17 cellular contexts compared by ENCODE assay signal in the genomic region with DNA sequence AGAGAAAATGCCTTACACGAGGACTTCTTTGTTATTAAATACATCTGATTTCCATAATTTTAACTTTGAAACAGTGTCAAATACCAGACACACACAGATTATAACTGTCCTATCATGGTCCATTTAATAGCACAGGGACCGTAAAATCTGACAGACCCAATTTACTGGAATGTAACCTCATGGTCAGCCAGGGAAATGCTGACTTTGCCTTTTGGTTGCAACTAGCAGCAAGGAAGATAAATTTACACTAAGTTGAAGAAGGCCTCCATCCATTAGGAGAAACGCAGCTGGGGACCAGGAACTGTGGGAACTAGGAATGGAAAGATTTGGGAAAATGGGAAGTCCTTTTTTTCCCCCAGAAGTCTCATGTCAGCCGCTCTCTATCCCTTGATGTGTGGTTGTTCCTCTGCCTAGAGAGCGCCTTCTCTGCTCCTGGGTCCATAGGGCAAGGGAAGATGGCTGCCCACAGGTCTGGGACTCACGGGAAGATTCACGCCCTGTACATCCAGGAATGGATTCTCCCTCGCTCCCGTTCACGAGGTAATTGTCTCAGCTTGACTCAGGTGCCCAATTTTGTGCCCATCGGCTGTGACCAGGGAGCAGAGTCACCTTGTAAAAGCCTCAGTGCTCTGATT.
"Had no signal": no experiment of that assay in that cellular context is flagged by ENCODE, and none has a peak within 500 bp of the region (broad histone marks: within the 10 kb centered on the region; RNA-seq: fewer than 3 reads in every experiment).

No MANE protein-coding gene starts in this region.

- ATAC-seq: left lobe of liver; natural killer cell; stimulated activated memory B cell treated with anti-CD40 and anti-IgM and Interleukin-4, amounts not matched to agents 10 μg/mL and 1 μg/mL and 100 μg/mL, for 72 hours; stimulated activated naive CD8-positive, alpha-beta T cell treated with anti-CD3 and anti-CD28 coated beads, Interleukin-15, Interleukin-2, amounts not matched to agents 100 U/mL and 50 U/mL, for 24 hours had no signal

- H3K27ac ChIP-seq: dorsolateral prefrontal cortex, prostate gland, right atrium auricular region, sigmoid colon, testis, tibial nerve, upper lobe of left lung had no signal

- H3K4me1 ChIP-seq: prostate gland, right atrium auricular region, sigmoid colon, testis, tibial nerve, upper lobe of left lung had no signal

- DNase-seq: dorsolateral prefrontal cortex; effector CD4-positive, alpha-beta T cell; hypothalamus; natural killer cell; sigmoid colon; stimulated activated CD4-positive, alpha-beta T cell treated with anti-CD3 and anti-CD28 coated beads, Interleukin-2, amount 100 ng/mL, for 24 hours; stimulated activated CD4-positive, alpha-beta T cell treated with anti-CD3 and anti-CD28 coated beads, Interleukin-4, amount 100 ng/mL, for 24 hours; stimulated activated naive CD8-positive, alpha-beta T cell treated with anti-CD3 and anti-CD28 coated beads, Interleukin-15, Interleukin-2, amounts not matched to agents 100 U/mL and 50 U/mL, for 24 hours; substantia nigra; testis; upper lobe of left lung had no signal

- H3K27me3 ChIP-seq: right atrium auricular region, sigmoid colon, testis, tibial nerve, upper lobe of left lung had no signal

- H3K4me3 ChIP-seq: dorsolateral prefrontal cortex, lung, prostate gland, right atrium auricular region, sigmoid colon, testis, tibial nerve, upper lobe of left lung had no signal

- H3K36me3 ChIP-seq: prostate gland, right atrium auricular region, sigmoid colon, tibial nerve, upper lobe of left lung had no signal

- H3K9me3 ChIP-seq: prostate gland, right atrium auricular region, sigmoid colon, testis, tibial nerve, upper lobe of left lung had no signal
